13 cellular contexts compared by ENCODE assay signal in the genomic region with DNA sequence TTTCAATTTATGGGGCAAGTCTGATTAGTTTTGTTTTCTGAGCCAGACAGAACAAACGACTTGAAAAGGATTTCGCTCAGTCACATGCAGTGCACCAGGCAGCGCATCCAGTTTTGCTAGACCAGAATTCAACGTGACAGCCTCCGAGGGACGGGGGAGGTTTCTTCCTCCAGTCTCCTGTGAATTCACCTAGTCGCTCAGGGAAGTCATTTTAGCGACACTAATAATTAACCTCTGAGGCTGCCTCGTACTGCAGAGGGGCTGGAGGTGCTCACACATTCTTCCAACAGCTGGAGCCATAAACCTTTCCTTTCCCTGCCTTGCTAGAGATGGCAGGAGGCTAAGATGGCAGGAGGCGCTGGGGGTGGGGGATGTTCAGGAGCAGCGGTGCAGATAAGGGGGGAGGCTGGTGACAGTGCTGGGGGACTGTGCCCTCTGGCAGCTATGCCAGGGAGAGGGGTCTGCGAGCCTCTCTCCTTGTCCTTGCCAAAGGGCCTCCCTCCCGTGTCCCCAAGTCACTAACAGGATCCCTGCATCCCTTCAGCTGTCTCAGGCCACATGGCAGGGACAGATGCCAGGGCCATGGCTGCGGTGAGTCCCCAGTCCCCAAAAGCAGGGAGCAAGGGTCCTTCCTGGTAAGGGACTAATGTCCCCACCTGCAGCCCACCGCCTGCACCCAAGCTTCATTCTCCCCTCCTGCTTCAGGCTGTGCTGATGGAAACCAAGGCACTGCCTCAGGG. TPM values are rescaled to one million over a fixed set of nuclear protein-coding genes. Genes with fewer than 3 reads are reported as not detected.
DNase-seq lines count a peak whose midpoint lies in the region; ATAC-seq and TF ChIP-seq lines count a peak whose summit lies in the region.
"Had no signal": no experiment of that assay in that cellular context is flagged by ENCODE, and none has a peak within 500 bp of the region (broad histone marks: within the 10 kb centered on the region; RNA-seq: fewer than 3 reads in every experiment).

No MANE protein-coding gene starts in this region.

- peaks cover 42% of the 10 kb centered on the region for H3K36me3 ChIP-seq in right atrium auricular region
- H3K36me3 ChIP-seq in prostate gland = no peaks in the 10 kb centered on the region
- H3K36me3 ChIP-seq in upper lobe of right lung = peaks cover 5% of the 10 kb centered on the region

- intact Hi-C loops in Right ventricle myocardium superior (cut with DNase I) (no loop called here), Right ventricle myocardium inferior (cut with DNase I) (no loop called here), prostate gland (cut with DNase I) (loop anchor here (5.0 kb wide), 1 partner anchor 41 kb away; the partner anchor contains the start of genes JMJD6 and METTL23), upper lobe of right lung (cut with DNase I) (no loop called here)

- H3K4me3 ChIP-seq in right atrium auricular region (no peak overlapping the region), prostate gland (no peak overlapping the region), upper lobe of right lung (no peak overlapping the region)

- H3K4me1 ChIP-seq in right atrium auricular region (peaks cover 0 to 100% of the 10 kb centered on the region in 2 donors), prostate gland (replicated peaks) (no peaks in the 10 kb centered on the region), upper lobe of right lung (peaks cover 43% of the 10 kb centered on the region)

- no peaks in the 10 kb centered on the region for H3K9me3 Mint-ChIP-seq in activated T-cell treated with anti-CD3 and anti-CD28 coated beads, Interleukin-2, amount 50 U/mL, for 4 hours
- H3K9me3 Mint-ChIP-seq: activated B cell treated with CpG ODN at 0.5 μM for 24 hours; activated naive CD8-positive, alpha-beta T cell treated with anti-CD3 and anti-CD28 coated beads, Interleukin-2, amount 50 U/mL, for 24 hours had no signal

- H3K27me3 ChIP-seq in right atrium auricular region (no peaks in the 10 kb centered on the region), prostate gland (replicated peaks; ENCODE audit: insufficient read depth) (no peaks in the 10 kb centered on the region), upper lobe of right lung (no peaks in the 10 kb centered on the region)

- no peak for TF ChIP-seq POLR2A in prostate gland (IDR thresholded peaks at IDR 0.05)

- DNase-seq in Right ventricle myocardium superior (peak; percentile 39), Right ventricle myocardium inferior (ENCODE audit: missing footprints) (no peak), right atrium auricular region (ENCODE audit: low spot score) (no peak), prostate gland (ENCODE audit: low spot score) (no peak), upper lobe of right lung (no peak), cerebellar nuclear complex (lab: John Stamatoyannopoulos, UW) (no peak), HT-29 (ENCODE audit: low spot score) (no peak)
- no peak for DNase-seq in activated T-cell treated with anti-CD3 and anti-CD28 coated beads, Interleukin-2, amount 50 U/mL, for 4 hours
- DNase-seq: activated B cell treated with CpG ODN at 0.5 μM for 24 hours; activated naive CD8-positive, alpha-beta T cell treated with anti-CD3 and anti-CD28 coated beads, Interleukin-2, amount 50 U/mL, for 24 hours; GOT3; SW 1271 had no signal

- no peaks in the 10 kb centered on the region for H3K36me3 Mint-ChIP-seq in activated T-cell treated with anti-CD3 and anti-CD28 coated beads, Interleukin-2, amount 50 U/mL, for 4 hours (ENCODE audit: insufficient read depth)

- H3K9me3 ChIP-seq in right atrium auricular region (no peaks in the 10 kb centered on the region), prostate gland (no peaks in the 10 kb centered on the region), upper lobe of right lung (no peaks in the 10 kb centered on the region)

- H3K27me3 Mint-ChIP-seq in activated T-cell treated with anti-CD3 and anti-CD28 coated beads, Interleukin-2, amount 50 U/mL, for 4 hours (ENCODE audit: low read depth) = no peaks in the 10 kb centered on the region
- H3K27me3 Mint-ChIP-seq: activated B cell treated with CpG ODN at 0.5 μM for 24 hours; activated naive CD8-positive, alpha-beta T cell treated with anti-CD3 and anti-CD28 coated beads, Interleukin-2, amount 50 U/mL, for 24 hours had no signal

- ATAC-seq in Right ventricle myocardium superior (ENCODE audit: poor library complexity) = no peak
- ATAC-seq in Right ventricle myocardium inferior = no peak
- no peak for ATAC-seq in upper lobe of right lung
- no peak for ATAC-seq in activated T-cell treated with anti-CD3 and anti-CD28 coated beads, Interleukin-2, amount 50 U/mL, for 4 hours
- ATAC-seq: activated naive CD8-positive, alpha-beta T cell treated with anti-CD3 and anti-CD28 coated beads, Interleukin-2, amount 50 U/mL, for 24 hours had no signal

- H3K27ac ChIP-seq in right atrium auricular region (peak overlapping the region; percentile 93 to 98), prostate gland (peak overlapping the region; percentile 62 to 80), upper lobe of right lung (peak overlapping the region; percentile 79)

- WGBS in prostate gland = 65% methylated on average over 15 of the region's 15 CpGs

- TF ChIP-seq CTCF in right atrium auricular region (IDR thresholded peaks at IDR 0.05) (no peak), prostate gland (IDR thresholded peaks at IDR 0.05) (no peak), upper lobe of right lung (IDR thresholded peaks at IDR 0.05) (no peak)

- peaks cover 8% of the 10 kb centered on the region for H3K4me1 Mint-ChIP-seq in activated T-cell treated with anti-CD3 and anti-CD28 coated beads, Interleukin-2, amount 50 U/mL, for 4 hours (ENCODE audit: low read depth)
- H3K4me1 Mint-ChIP-seq: activated B cell treated with CpG ODN at 0.5 μM for 24 hours had no signal

- H3K4me3 Mint-ChIP-seq in activated T-cell treated with anti-CD3 and anti-CD28 coated beads, Interleukin-2, amount 50 U/mL, for 4 hours = no peak overlapping the region
- H3K4me3 Mint-ChIP-seq: activated B cell treated with CpG ODN at 0.5 μM for 24 hours; activated naive CD8-positive, alpha-beta T cell treated with anti-CD3 and anti-CD28 coated beads, Interleukin-2, amount 50 U/mL, for 24 hours had no signal

RNA-seq across cellular contexts. Expression of gene MXRA7, which starts 24.1 kb away (rescaled TPM):
- total RNA-seq in Right ventricle myocardium superior = 336 TPM
- total RNA-seq in Right ventricle myocardium inferior = 375 TPM
- total RNA-seq in right atrium auricular region = 100 to 1,000 TPM; 440 to 644 TPM
- total RNA-seq in prostate gland = 100 to 1,000 TPM in 1 of 2 donors, 10 to 100 TPM in 1; 76.1 to 285 TPM
- total RNA-seq in upper lobe of right lung = 159 TPM
- 1 to 10 TPM; 2.0 to 2.3 (median 2.0) TPM for total RNA-seq in activated T-cell treated with anti-CD3 and anti-CD28 coated beads, Interleukin-2, amount 50 U/mL, for 4 hours
- 0.23 and 0.99 TPM in 2 replicates for total RNA-seq in HT-29 (2014; rRNA removed; shearing (Covaris generic))

RNA-seq across cellular contexts. Expression of gene JMJD6, which starts 39.7 kb away (rescaled TPM):
- total RNA-seq in Right ventricle myocardium superior (63.1 TPM), Right ventricle myocardium inferior (62.8 TPM), right atrium auricular region (10 to 100 TPM; 35.0 to 37.4 TPM), prostate gland (10 to 100 TPM; 17.7 to 40.5 TPM), upper lobe of right lung (29.6 TPM)
- total RNA-seq in activated T-cell treated with anti-CD3 and anti-CD28 coated beads, Interleukin-2, amount 50 U/mL, for 4 hours = 10 to 100 TPM; 67.3 to 73.2 (median 68.7) TPM
- 28.0 and 34.0 TPM in 2 replicates for total RNA-seq in HT-29 (2014; rRNA removed; shearing (Covaris generic))

RNA-seq across cellular contexts. Expression of gene METTL23, which starts 39.9 kb away (rescaled TPM):
- 19.0 TPM for total RNA-seq in Right ventricle myocardium superior
- total RNA-seq in Right ventricle myocardium inferior = 17.3 TPM
- total RNA-seq in right atrium auricular region = 10 to 100 TPM; 22.6 to 26.8 TPM
- 10 to 100 TPM; 39.5 to 47.9 TPM for total RNA-seq in prostate gland
- total RNA-seq in upper lobe of right lung = 31.6 TPM
- total RNA-seq in activated T-cell treated with anti-CD3 and anti-CD28 coated beads, Interleukin-2, amount 50 U/mL, for 4 hours = 10 to 100 TPM; 31.4 to 34.4 (median 31.5) TPM
- total RNA-seq in HT-29 (2014; rRNA removed; shearing (Covaris generic)) = 52.1 and 52.8 TPM in 2 replicates

RNA-seq across cellular contexts. Expression of gene ST6GALNAC1, which starts 43.2 kb away (rescaled TPM):
- total RNA-seq in Right ventricle myocardium superior = 2.8 TPM
- total RNA-seq in Right ventricle myocardium inferior = 6.1 TPM
- 1 to 10 TPM; 2.4 to 7.1 TPM for total RNA-seq in right atrium auricular region
- total RNA-seq in prostate gland = 10 to 100 TPM in 1 of 2 donors, 1 to 10 TPM in 1; 8.4 to 27.2 TPM
- 14.1 TPM for total RNA-seq in upper lobe of right lung
- total RNA-seq in activated T-cell treated with anti-CD3 and anti-CD28 coated beads, Interleukin-2, amount 50 U/mL, for 4 hours = 1 to 10 TPM in 1 of 3 donors, under 1 TPM in 2; 0.57 to 1.1 (median 0.63) TPM
- total RNA-seq in HT-29 (2014; rRNA removed; shearing (Covaris generic)) = 5.3 and 9.6 TPM in 2 replicates
- total RNA-seq: A673, activated B cell treated with CpG ODN at 0.5 μM for 24 hours had no signal

RNA-seq across cellular contexts. Expression of gene SRSF2, which starts 50.4 kb away (rescaled TPM):
- total RNA-seq in Right ventricle myocardium superior (61.2 TPM), Right ventricle myocardium inferior (74.0 TPM), right atrium auricular region (100 to 1,000 TPM in 1 of 2 donors, 10 to 100 TPM in 1; 78.3 to 135 TPM), prostate gland (100 to 1,000 TPM; 217 to 316 TPM), upper lobe of right lung (145 TPM)
- total RNA-seq in activated T-cell treated with anti-CD3 and anti-CD28 coated beads, Interleukin-2, amount 50 U/mL, for 4 hours = 100 to 1,000 TPM; 845 to 927 (median 920) TPM
- total RNA-seq in HT-29 (2014; rRNA removed; shearing (Covaris generic)) = 1,245 and 1,410 TPM in 2 replicates

Comparison
In these comparisons a context has a peak if more than half of its experiments do, and no peak if none do; other contexts are left out.
1. RNA of gene MXRA7, which starts 24.1 kb away (total RNA-seq): 440 to 644 TPM in right atrium auricular region, 375 TPM in Right ventricle myocardium inferior (single experiment), 336 TPM in Right ventricle myocardium superior (single experiment), 76.1 to 285 TPM in prostate gland and 159 TPM in upper lobe of right lung (single experiment); 2.0 to 2.3 TPM in activated T-cell treated with anti-CD3 and anti-CD28 coated beads, Interleukin-2, amount 50 U/mL, for 4 hours and 0.23 to 0.99 TPM in HT-29; every median in the first group is over 10 times any median in the second.
2. Peak in every context shown above with its lines, with median percentiles within 50 percentile points of each other: H3K27ac ChIP-seq.